ENCODE assay signal across 10 cellular contexts in the genomic region with DNA sequence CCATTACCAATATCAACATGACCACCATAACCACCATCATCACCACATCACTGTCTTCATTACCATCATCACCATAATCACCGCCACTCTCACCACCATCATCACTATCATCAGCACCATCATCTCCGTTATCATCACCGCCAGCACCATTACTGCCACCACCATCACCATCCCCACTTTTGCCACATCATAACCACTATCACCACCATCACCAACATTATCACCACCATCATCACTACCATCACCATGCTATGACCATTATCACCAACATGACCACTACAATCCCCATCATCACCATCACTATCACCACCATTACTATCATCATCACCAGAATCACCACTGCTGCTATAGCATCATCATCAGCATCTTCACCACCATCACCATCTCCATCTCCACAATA. TPM values are rescaled to one million over a fixed set of nuclear protein-coding genes. Genes with fewer than 3 reads are reported as not detected.
"Had no signal": no experiment of that assay in that cellular context is flagged by ENCODE, and none has a peak within 500 bp of the region (broad histone marks: within the 10 kb centered on the region; RNA-seq: fewer than 3 reads in every experiment).

No MANE protein-coding gene starts in this region.

- H3K9me3 Mint-ChIP-seq: HFFc6 had no signal

- H3K4me1 ChIP-seq: HAP-1 had no signal

- H3K36me3 ChIP-seq: HAP-1 had no signal

- H3K27ac Mint-ChIP-seq: HFFc6 had no signal

- H3K27ac ChIP-seq: GM23248 had no signal

- DNase-seq: GM23248, GOT3, HFFc6, IMR-90, KG1 had no signal

- H3K9ac ChIP-seq: GM23248 had no signal

- ATAC-seq: HCT116, K562 had no signal

- H3K4me3 ChIP-seq: GM23248, HAP-1, K562 had no signal

- H3K9me3 ChIP-seq: HAP-1 had no signal

- H3K4me3 Mint-ChIP-seq: HFFc6 had no signal

- H2AFZ ChIP-seq: GM23248 had no signal

- FAIRE-seq: H54, K562 had no signal

RNA-seq across cellular contexts. Expression of a gene that starts 25.7 kb away (rescaled TPM):
- total RNA-seq: HFFc6, HT-29, IMR-90, K562 had no signal
- polyA plus RNA-seq: IMR-90, K562 had no signal

RNA-seq across cellular contexts. Expression of a gene that starts 50.1 kb away (rescaled TPM):
- total RNA-seq: GM23248, HFFc6, IMR-90, K562 had no signal
- polyA plus RNA-seq: GM23248, IMR-90, K562 had no signal
